In the genomic region with DNA sequence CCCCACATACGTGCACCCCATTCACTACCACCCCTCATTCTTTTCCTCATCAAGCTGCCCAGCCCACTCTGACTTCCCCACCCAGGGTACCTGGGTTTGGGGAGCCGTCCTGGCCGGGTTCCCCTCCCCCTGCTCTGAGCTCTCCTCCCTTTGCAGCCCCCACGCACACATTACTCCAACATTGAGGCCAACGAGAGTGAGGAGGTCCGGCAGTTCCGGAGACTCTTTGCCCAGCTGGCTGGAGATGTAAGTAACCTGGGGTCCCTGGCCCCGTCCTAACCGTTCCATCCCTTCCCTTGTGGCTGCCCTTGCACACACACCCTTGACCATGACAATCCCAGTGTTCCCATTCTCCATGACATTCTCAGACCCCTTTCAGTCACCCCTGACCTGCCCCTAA, we compare ENCODE assay signal across 19 cellular contexts. TPM values are rescaled to one million over a fixed set of nuclear protein-coding genes. Genes with fewer than 3 reads are reported as not detected.
DNase-seq lines count a peak whose midpoint lies in the region; ATAC-seq and TF ChIP-seq lines count a peak whose summit lies in the region.
"Had no signal": no experiment of that assay in that cellular context is flagged by ENCODE, and none has a peak within 500 bp of the region (broad histone marks: within the 10 kb centered on the region; RNA-seq: fewer than 3 reads in every experiment).

No MANE protein-coding gene starts in this region.

- intact Hi-C loops in activated CD8-positive, alpha-beta T cell treated with anti-CD3 and anti-CD28 coated beads for 36 hours (cut with micrococcal nuclease) = no loop called here

- POLR2A ChIA-PET in activated CD8-positive, alpha-beta T cell treated with anti-CD3 and anti-CD28 coated beads for 36 hours (lab: Charles Lee) = interaction anchor here (1.0 kb wide), 1 partner anchor 24 kb away, joined by 3 read pairs; no protein-coding TSS in a partner anchor
- POLR2A ChIA-PET in activated CD8-positive, alpha-beta T cell treated with anti-CD3 and anti-CD28 coated beads, Interleukin-2, amount 10 ng/mL, durations not matched to agents 7 days and 5 days (lab: Charles Lee) = no interaction called here
- POLR2A ChIA-PET in T-cell (lab: Charles Lee) = no interaction called here

- ATAC-seq in activated CD8-positive, alpha-beta T cell treated with anti-CD3 and anti-CD28 coated beads for 36 hours = no peak
- no peak for ATAC-seq in activated CD8-positive, alpha-beta T cell treated with anti-CD3 and anti-CD28 coated beads, Interleukin-2, amount 10 ng/mL, durations not matched to agents 7 days and 5 days
- ATAC-seq in T-cell (replicated peaks in 1 of 4) = no peak
- no peak for ATAC-seq in effector memory CD8-positive, alpha-beta T cell (replicated peaks)
- no peak for ATAC-seq in stimulated activated effector memory CD8-positive, alpha-beta T cell treated with anti-CD3 and anti-CD28 coated beads, Interleukin-12 subunit alpha, Interleukin-12 subunit beta, amount 100 ng/mL, for 72 hours
- ATAC-seq in HG02623 (IDR thresholded peaks at IDR 0.05; ENCODE audit: unreplicated experiment) = no peak
- ATAC-seq: A549, left lobe of liver had no signal

- H3K4me1 Mint-ChIP-seq in activated CD8-positive, alpha-beta T cell treated with anti-CD3 and anti-CD28 coated beads for 36 hours (ENCODE audit: low read depth) = peaks cover 17% of the 10 kb centered on the region
- peaks cover 26% of the 10 kb centered on the region for H3K4me1 Mint-ChIP-seq in activated CD8-positive, alpha-beta T cell treated with anti-CD3 and anti-CD28 coated beads, Interleukin-2, amount 10 ng/mL, durations not matched to agents 7 days and 5 days (ENCODE audit: low read depth)
- peaks cover 13 to 18% (median 17%) of the 10 kb centered on the region in 3 donors for H3K4me1 Mint-ChIP-seq in T-cell
- H3K4me1 Mint-ChIP-seq in effector memory CD8-positive, alpha-beta T cell (ENCODE audit: low read depth in 2 of 2) = peaks cover 22 to 25% of the 10 kb centered on the region in 2 donors
- peaks cover 35% of the 10 kb centered on the region for H3K4me1 Mint-ChIP-seq in stimulated activated effector memory CD8-positive, alpha-beta T cell treated with anti-CD3 and anti-CD28 coated beads, Interleukin-12 subunit alpha, Interleukin-12 subunit beta, amount 100 ng/mL, for 72 hours

- H3K36me3 Mint-ChIP-seq in activated CD8-positive, alpha-beta T cell treated with anti-CD3 and anti-CD28 coated beads for 36 hours (ENCODE audit: low read depth) = peaks cover 39% of the 10 kb centered on the region
- peaks cover 49% of the 10 kb centered on the region for H3K36me3 Mint-ChIP-seq in activated CD8-positive, alpha-beta T cell treated with anti-CD3 and anti-CD28 coated beads, Interleukin-2, amount 10 ng/mL, durations not matched to agents 7 days and 5 days (ENCODE audit: low read depth)
- H3K36me3 Mint-ChIP-seq in T-cell = peaks cover 36% of the 10 kb centered on the region
- H3K36me3 Mint-ChIP-seq in effector memory CD8-positive, alpha-beta T cell (ENCODE audit: insufficient read depth) = peaks cover 77% of the 10 kb centered on the region
- peaks cover 78% of the 10 kb centered on the region for H3K36me3 Mint-ChIP-seq in stimulated activated effector memory CD8-positive, alpha-beta T cell treated with anti-CD3 and anti-CD28 coated beads, Interleukin-12 subunit alpha, Interleukin-12 subunit beta, amount 100 ng/mL, for 72 hours

- no peak for TF ChIP-seq CTCF in activated CD8-positive, alpha-beta T cell treated with anti-CD3 and anti-CD28 coated beads for 36 hours (IDR thresholded peaks at IDR 0.05)
- no peak for TF ChIP-seq CTCF in GM13977 (IDR thresholded peaks at IDR 0.05; ENCODE audit: extremely low read depth, insufficient read depth, missing control alignments)

- DNase-seq in activated CD8-positive, alpha-beta T cell treated with anti-CD3 and anti-CD28 coated beads for 36 hours = no peak
- no peak for DNase-seq in activated CD8-positive, alpha-beta T cell treated with anti-CD3 and anti-CD28 coated beads, Interleukin-2, amount 10 ng/mL, durations not matched to agents 7 days and 5 days
- DNase-seq in T-cell (no peak), retina (no peak), GM13977 (ENCODE audit: low spot score) (no peak)
- no peak for DNase-seq in effector memory CD8-positive, alpha-beta T cell
- no peak for DNase-seq in stimulated activated effector memory CD8-positive, alpha-beta T cell treated with anti-CD3 and anti-CD28 coated beads, Interleukin-12 subunit alpha, Interleukin-12 subunit beta, amount 100 ng/mL, for 72 hours (ENCODE audit: low spot score in 2 of 2)
- DNase-seq: activated CD4-positive, alpha-beta T cell treated with anti-CD3 and anti-CD28 coated beads, Interleukin-2, amount 50 U/mL, for 4 hours; activated T-cell treated with anti-CD3 and anti-CD28 coated beads, Interleukin-2, amount 50 U/mL, for 24 hours; colonic mucosa; head of caudate nucleus; NCI-H1417; NCI-H526; stimulated activated CD4-positive, alpha-beta T cell treated with anti-CD3 and anti-CD28 coated beads, Interleukin-12 subunit alpha, Interleukin-12 subunit beta, amount 100 ng/mL, for 4 hours had no signal

- H3K9me3 Mint-ChIP-seq in activated CD8-positive, alpha-beta T cell treated with anti-CD3 and anti-CD28 coated beads for 36 hours = no peaks in the 10 kb centered on the region
- no peaks in the 10 kb centered on the region for H3K9me3 Mint-ChIP-seq in activated CD8-positive, alpha-beta T cell treated with anti-CD3 and anti-CD28 coated beads, Interleukin-2, amount 10 ng/mL, durations not matched to agents 7 days and 5 days (ENCODE audit: insufficient read depth)
- no peaks in the 10 kb centered on the region for H3K9me3 Mint-ChIP-seq in T-cell
- H3K9me3 Mint-ChIP-seq in effector memory CD8-positive, alpha-beta T cell = no peaks in the 10 kb centered on the region
- H3K9me3 Mint-ChIP-seq in stimulated activated effector memory CD8-positive, alpha-beta T cell treated with anti-CD3 and anti-CD28 coated beads, Interleukin-12 subunit alpha, Interleukin-12 subunit beta, amount 100 ng/mL, for 72 hours = peaks cover 2% of the 10 kb centered on the region
- H3K9me3 Mint-ChIP-seq: activated T-cell treated with anti-CD3 and anti-CD28 coated beads, Interleukin-2, amount 50 U/mL, for 24 hours had no signal

- no peak overlapping the region for H3K27ac Mint-ChIP-seq in activated CD8-positive, alpha-beta T cell treated with anti-CD3 and anti-CD28 coated beads for 36 hours
- no peak overlapping the region for H3K27ac Mint-ChIP-seq in activated CD8-positive, alpha-beta T cell treated with anti-CD3 and anti-CD28 coated beads, Interleukin-2, amount 10 ng/mL, durations not matched to agents 7 days and 5 days
- peak overlapping the region; percentile 23 to 52 for H3K27ac Mint-ChIP-seq in T-cell
- peak overlapping the region in 1 of 2 donors; percentile 38 for H3K27ac Mint-ChIP-seq in effector memory CD8-positive, alpha-beta T cell
- peak overlapping the region; percentile 32 for H3K27ac Mint-ChIP-seq in stimulated activated effector memory CD8-positive, alpha-beta T cell treated with anti-CD3 and anti-CD28 coated beads, Interleukin-12 subunit alpha, Interleukin-12 subunit beta, amount 100 ng/mL, for 72 hours

- CTCF ChIA-PET in activated CD8-positive, alpha-beta T cell treated with anti-CD3 and anti-CD28 coated beads for 36 hours (lab: Charles Lee) = interaction anchor here (0.6 to 1.3 kb wide), 2 partner anchors 14 to 27 kb away, joined by 3 to 4 read pairs; no protein-coding TSS in a partner anchor
- CTCF ChIA-PET in activated CD8-positive, alpha-beta T cell treated with anti-CD3 and anti-CD28 coated beads, Interleukin-2, amount 10 ng/mL, durations not matched to agents 7 days and 5 days (lab: Charles Lee) = interaction anchor here (1.3 kb wide), 1 partner anchor 15 kb away, joined by 3 read pairs; no protein-coding TSS in a partner anchor
- CTCF ChIA-PET in T-cell (lab: Charles Lee) = no interaction called here

- in situ Hi-C loops in GM13977 (cut with MboI; ENCODE audit: low pct_unique_long_range_greater_than_20kb, low sequenced_read_pairs, unreplicated experiment) = no loop called here

- no peaks in the 10 kb centered on the region for H3K27me3 Mint-ChIP-seq in activated CD8-positive, alpha-beta T cell treated with anti-CD3 and anti-CD28 coated beads for 36 hours
- H3K27me3 Mint-ChIP-seq in activated CD8-positive, alpha-beta T cell treated with anti-CD3 and anti-CD28 coated beads, Interleukin-2, amount 10 ng/mL, durations not matched to agents 7 days and 5 days (ENCODE audit: low read depth) = no peaks in the 10 kb centered on the region
- no peaks in the 10 kb centered on the region for H3K27me3 Mint-ChIP-seq in T-cell
- no peaks in the 10 kb centered on the region for H3K27me3 Mint-ChIP-seq in effector memory CD8-positive, alpha-beta T cell
- H3K27me3 Mint-ChIP-seq: activated T-cell treated with anti-CD3 and anti-CD28 coated beads, Interleukin-2, amount 50 U/mL, for 24 hours had no signal

- H3K4me3 Mint-ChIP-seq in activated CD8-positive, alpha-beta T cell treated with anti-CD3 and anti-CD28 coated beads for 36 hours = peak overlapping the region; percentile 17
- no peak overlapping the region for H3K4me3 Mint-ChIP-seq in activated CD8-positive, alpha-beta T cell treated with anti-CD3 and anti-CD28 coated beads, Interleukin-2, amount 10 ng/mL, durations not matched to agents 7 days and 5 days
- H3K4me3 Mint-ChIP-seq in T-cell = peak overlapping the region in 1 of 3 donors; percentile 22
- H3K4me3 Mint-ChIP-seq in effector memory CD8-positive, alpha-beta T cell = peak overlapping the region; percentile 2 to 27
- peak overlapping the region; percentile 95 for H3K4me3 Mint-ChIP-seq in stimulated activated effector memory CD8-positive, alpha-beta T cell treated with anti-CD3 and anti-CD28 coated beads, Interleukin-12 subunit alpha, Interleukin-12 subunit beta, amount 100 ng/mL, for 72 hours

RNA-seq across cellular contexts. Expression of a gene that starts 2.6 kb away (rescaled TPM):
- 100 to 1,000 TPM; 250 to 275 TPM for total RNA-seq in activated CD8-positive, alpha-beta T cell treated with anti-CD3 and anti-CD28 coated beads for 36 hours
- 100 to 1,000 TPM; 547 to 569 TPM for total RNA-seq in activated CD8-positive, alpha-beta T cell treated with anti-CD3 and anti-CD28 coated beads, Interleukin-2, amount 10 ng/mL, durations not matched to agents 7 days and 5 days
- total RNA-seq in T-cell = 100 to 1,000 TPM; 214 to 339 (median 308) TPM

RNA-seq across cellular contexts. Expression of a gene that starts 9.8 kb away (rescaled TPM):
- not detected for total RNA-seq in activated CD8-positive, alpha-beta T cell treated with anti-CD3 and anti-CD28 coated beads for 36 hours
- total RNA-seq in activated CD8-positive, alpha-beta T cell treated with anti-CD3 and anti-CD28 coated beads, Interleukin-2, amount 10 ng/mL, durations not matched to agents 7 days and 5 days = not detected
- not detected for total RNA-seq in T-cell

RNA-seq across cellular contexts. Expression of a gene that starts 27.2 kb away (rescaled TPM):
- 10 to 100 TPM; 74.9 to 81.7 TPM for total RNA-seq in activated CD8-positive, alpha-beta T cell treated with anti-CD3 and anti-CD28 coated beads for 36 hours
- 100 to 1,000 TPM; 186 to 200 TPM for total RNA-seq in activated CD8-positive, alpha-beta T cell treated with anti-CD3 and anti-CD28 coated beads, Interleukin-2, amount 10 ng/mL, durations not matched to agents 7 days and 5 days
- total RNA-seq in T-cell = 100 to 1,000 TPM; 111 to 179 (median 150) TPM

RNA-seq across cellular contexts. Expression of a gene that starts 27.8 kb away (rescaled TPM):
- 10 to 100 TPM; 68.4 to 76.5 TPM for total RNA-seq in activated CD8-positive, alpha-beta T cell treated with anti-CD3 and anti-CD28 coated beads for 36 hours
- 10 to 100 TPM; 50.5 to 57.3 TPM for total RNA-seq in activated CD8-positive, alpha-beta T cell treated with anti-CD3 and anti-CD28 coated beads, Interleukin-2, amount 10 ng/mL, durations not matched to agents 7 days and 5 days
- 10 to 100 TPM; 27.4 to 54.8 (median 50.7) TPM for total RNA-seq in T-cell

RNA-seq across cellular contexts. Expression of a gene that starts 31.6 kb away (rescaled TPM):
- not detected for total RNA-seq in activated CD8-positive, alpha-beta T cell treated with anti-CD3 and anti-CD28 coated beads for 36 hours
- under 1 TPM in 1 of 2 experiments, not detected in 1; 0.58 TPM for total RNA-seq in activated CD8-positive, alpha-beta T cell treated with anti-CD3 and anti-CD28 coated beads, Interleukin-2, amount 10 ng/mL, durations not matched to agents 7 days and 5 days
- not detected for total RNA-seq in T-cell
- total RNA-seq: colonic mucosa, left lobe of liver, suprapubic skin, vagina had no signal

Comparison
In these comparisons a context has a peak if more than half of its experiments do, and no peak if none do; other contexts are left out.
1. H3K27ac Mint-ChIP-seq: peak in T-cell (2 of 2) and stimulated activated effector memory CD8-positive, alpha-beta T cell treated with anti-CD3 and anti-CD28 coated beads, Interleukin-12 subunit alpha, Interleukin-12 subunit beta, amount 100 ng/mL, for 72 hours (single experiment); none in activated CD8-positive, alpha-beta T cell treated with anti-CD3 and anti-CD28 coated beads for 36 hours (single experiment) and activated CD8-positive, alpha-beta T cell treated with anti-CD3 and anti-CD28 coated beads, Interleukin-2, amount 10 ng/mL, durations not matched to agents 7 days and 5 days (single experiment).
2. CTCF ChIA-PET loops: an anchor here in activated CD8-positive, alpha-beta T cell treated with anti-CD3 and anti-CD28 coated beads for 36 hours (0.6 to 1.3 kb wide) and activated CD8-positive, alpha-beta T cell treated with anti-CD3 and anti-CD28 coated beads, Interleukin-2, amount 10 ng/mL, durations not matched to agents 7 days and 5 days (1.3 kb wide); none called in T-cell.